12 cellular contexts compared by ENCODE assay signal in genomic region chr20:14963262-14963663, GRCh38.
DNase-seq lines count a peak whose midpoint lies in the region; ATAC-seq and TF ChIP-seq lines count a peak whose summit lies in the region.
"Had no signal": no experiment of that assay in that cellular context is flagged by ENCODE, and none has a peak within 500 bp of the region (broad histone marks: within the 10 kb centered on the region; RNA-seq: fewer than 3 reads in every experiment).

No MANE protein-coding gene starts in this region.

- peak overlapping the region; percentile 29 for H3K27ac ChIP-seq in HUES48 (ENCODE audit: low read depth, low read length)
- no peak overlapping the region for H3K27ac ChIP-seq in brain microvascular endothelial cell
- H3K27ac ChIP-seq: gastroesophageal sphincter had no signal

- TF ChIP-seq CTCF in brain microvascular endothelial cell (IDR thresholded peaks at IDR 0.05; ENCODE audit: low read depth, low read length, missing control alignments) = no peak

- peaks cover 4% of the 10 kb centered on the region; the same call in 1 of the 2 replicates for H3K4me1 ChIP-seq in HUES48 (ENCODE audit: control insufficient read depth, insufficient read depth, low read length)
- H3K4me1 ChIP-seq: gastroesophageal sphincter had no signal

- in situ Hi-C loops in brain microvascular endothelial cell (cut with HindIII; ENCODE audit: low pct_ligation_motif_present, low sequenced_read_pairs) = no loop called here

- H3K36me3 ChIP-seq in HUES48 (ENCODE audit: control insufficient read depth, insufficient read depth, low read length) (no peaks in the 10 kb centered on the region), brain microvascular endothelial cell (replicated peaks) (no peaks in the 10 kb centered on the region)
- H3K36me3 ChIP-seq: gastroesophageal sphincter had no signal

- no peaks in the 10 kb centered on the region for H3K9me3 ChIP-seq in HUES48 (ENCODE audit: control insufficient read depth, insufficient read depth, low read length)
- H3K9me3 ChIP-seq: gastroesophageal sphincter had no signal

- H3K4me3 ChIP-seq in HUES48 (ENCODE audit: low read depth, low read length) (no peak overlapping the region), brain microvascular endothelial cell (ENCODE audit: low read depth, low read length) (no peak overlapping the region)
- H3K4me3 ChIP-seq: gastroesophageal sphincter had no signal

- peak; percentile 76 for DNase-seq in A172 (ENCODE audit: low spot score)
- DNase-seq in brain microvascular endothelial cell = peak; percentile 23
- DNase-seq in left kidney (ENCODE audit: low read depth, low spot score) = peak; percentile 39
- no peak for DNase-seq in stimulated activated CD4-positive, alpha-beta T cell treated with anti-CD3 and anti-CD28 coated beads, Interleukin-4, amount 100 ng/mL, for 1 hour
- DNase-seq in effector CD4-positive, alpha-beta T cell = no peak
- no peak for DNase-seq in activated T-cell treated with anti-CD3 and anti-CD28 coated beads, Interleukin-2, amount 50 U/mL, for 48 hours
- DNase-seq: NCI-H526 treated with DMSO at 0.1 percent for 48 hours, posterior cingulate gyrus, T-cell had no signal

- H3K9ac ChIP-seq in HUES48 (ENCODE audit: low read depth, low read length) = no peak overlapping the region

- H3K27me3 ChIP-seq in HUES48 (ENCODE audit: control insufficient read depth, insufficient read depth, low read length) (no peaks in the 10 kb centered on the region), brain microvascular endothelial cell (replicated peaks) (no peaks in the 10 kb centered on the region)
- H3K27me3 ChIP-seq: gastroesophageal sphincter had no signal

- ATAC-seq in HG03469 (IDR thresholded peaks at IDR 0.05; ENCODE audit: unreplicated experiment) = no peak
- ATAC-seq: gastroesophageal sphincter, T-cell had no signal

Comparison
In these comparisons a context has a peak if more than half of its experiments do, and no peak if none do; other contexts are left out.
1. DNase-seq: peak in A172 (single experiment), brain microvascular endothelial cell (single experiment) and left kidney (single experiment); none in stimulated activated CD4-positive, alpha-beta T cell treated with anti-CD3 and anti-CD28 coated beads, Interleukin-4, amount 100 ng/mL, for 1 hour (single experiment), effector CD4-positive, alpha-beta T cell (single experiment) and activated T-cell treated with anti-CD3 and anti-CD28 coated beads, Interleukin-2, amount 50 U/mL, for 48 hours (0 of 2).